22 cellular contexts compared by ENCODE assay signal in the genomic region with DNA sequence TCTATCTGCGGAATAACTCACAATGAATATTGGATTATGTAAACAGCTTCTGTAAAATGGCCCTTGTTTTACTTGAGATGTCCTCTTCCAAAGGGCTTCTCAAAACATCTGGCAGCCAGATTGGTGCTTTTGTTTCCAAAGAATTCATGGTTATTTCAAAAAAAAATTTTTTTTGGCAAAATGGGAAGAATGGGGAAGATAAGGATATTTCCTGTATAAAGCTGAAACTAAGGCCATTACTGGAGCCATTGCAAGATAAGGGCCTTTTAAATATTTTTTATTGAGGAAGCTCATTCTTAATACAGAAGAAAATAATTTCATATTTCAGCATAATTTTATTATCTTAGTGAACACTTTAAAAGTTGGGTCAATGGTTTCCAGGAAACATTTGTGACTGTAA.
"Had no signal": no experiment of that assay in that cellular context is flagged by ENCODE, and none has a peak within 500 bp of the region (broad histone marks: within the 10 kb centered on the region; RNA-seq: fewer than 3 reads in every experiment).

No MANE protein-coding gene starts in this region.

- H3K36me3 ChIP-seq: spleen, thoracic aorta, transverse colon had no signal

- H3K4me1 ChIP-seq: foreskin keratinocyte, parathyroid adenoma, psoas muscle, spleen, transverse colon had no signal

- ATAC-seq: effector memory CD8-positive, alpha-beta T cell; foreskin keratinocyte; left colon; psoas muscle; sciatic nerve; stimulated activated memory B cell treated with anti-CD40 and anti-IgM and Interleukin-4, amounts not matched to agents 10 μg/mL and 1 μg/mL and 100 μg/mL, for 72 hours; stimulated activated naive CD8-positive, alpha-beta T cell treated with anti-CD3 and anti-CD28 coated beads, Interleukin-15, amount 100 ng/mL, for 72 hours had no signal

- H3K9ac ChIP-seq: parathyroid adenoma had no signal

- H3K4me3 ChIP-seq: hepatocyte, psoas muscle, spleen, thoracic aorta, transverse colon had no signal

- DNase-seq: cerebellar nuclear complex; effector memory CD8-positive, alpha-beta T cell; erythroblast; foreskin keratinocyte; kidney; left colon; mesendoderm; naive B cell; nephron progenitor cell; psoas muscle; retina; spleen; stimulated activated CD4-positive, alpha-beta T cell treated with anti-CD3 and anti-CD28 coated beads, Interleukin-15, amount 100 ng/mL, for 24 hours; stimulated activated CD4-positive, alpha-beta T cell treated with anti-CD3 and anti-CD28 coated beads, Interleukin-1b, Interleukin-23, amount 100 ng/mL, for 48 hours; stimulated activated CD4-positive, alpha-beta T cell treated with anti-CD3 and anti-CD28 coated beads, Interleukin-4, amount 100 ng/mL, for 24 hours; stimulated activated naive CD8-positive, alpha-beta T cell treated with anti-CD3 and anti-CD28 coated beads, Interleukin-15, amount 100 ng/mL, for 72 hours; transverse colon had no signal

- H3K9me3 ChIP-seq: psoas muscle, thoracic aorta, transverse colon had no signal

- H3K27me3 ChIP-seq: foreskin keratinocyte, hepatocyte, spleen, transverse colon had no signal

- H3K27ac ChIP-seq: foreskin keratinocyte, hepatocyte, parathyroid adenoma, psoas muscle, spleen, thoracic aorta, transverse colon had no signal
